In the genomic region with DNA sequence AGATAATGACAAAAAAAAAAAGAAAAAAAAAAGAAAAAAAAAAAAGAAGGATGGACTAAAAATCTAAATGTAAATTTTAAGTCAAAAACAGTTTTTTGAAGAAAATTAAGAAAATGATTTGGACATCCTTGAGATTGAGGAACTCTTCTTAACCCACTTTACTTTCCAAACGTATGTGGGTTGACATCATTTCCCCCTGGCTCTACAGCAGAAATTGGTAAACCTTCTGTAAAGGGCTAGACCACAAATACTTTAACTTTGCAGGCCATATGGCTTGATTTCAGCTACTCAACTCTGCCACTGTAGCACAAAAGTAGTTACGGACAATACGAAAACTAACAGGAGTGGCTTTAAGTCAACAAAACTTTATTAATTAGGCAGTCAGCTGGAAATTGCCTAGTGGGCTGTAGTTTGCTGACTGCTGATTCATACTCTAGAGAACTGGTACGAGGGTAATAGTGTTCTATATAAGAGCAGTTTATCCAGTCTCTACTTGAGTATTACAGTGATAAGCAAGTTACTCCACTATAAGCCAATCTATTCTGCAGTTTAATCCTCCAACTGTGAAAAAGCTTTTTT, we compare ENCODE assay signal across 23 cellular contexts.
DNase-seq lines count a peak whose midpoint lies in the region; ATAC-seq and TF ChIP-seq lines count a peak whose summit lies in the region.
"Had no signal": no experiment of that assay in that cellular context is flagged by ENCODE, and none has a peak within 500 bp of the region (broad histone marks: within the 10 kb centered on the region; RNA-seq: fewer than 3 reads in every experiment).

No MANE protein-coding gene starts in this region.

- H3K9me3 Mint-ChIP-seq in activated CD4-positive, alpha-beta T cell treated with anti-CD3 and anti-CD28 coated beads, Interleukin-2, amount 10 ng/mL, durations not matched to agents 24 days and 14 days: peaks cover 3% of the 10 kb centered on the region
- H3K9me3 Mint-ChIP-seq in progenitor cell of endocrine pancreas (ENCODE audit: low read depth): no peaks in the 10 kb centered on the region
- H3K9me3 Mint-ChIP-seq: activated B cell treated with CpG ODN at 0.5 μM for 24 hours; activated T-helper 17 cell treated with anti-CD3 and anti-CD28 coated beads, Interleukin-2, amount 50 U/mL, for 72 hours; nephron progenitor cell had no signal

- peaks cover 65% of the 10 kb centered on the region for H3K36me3 Mint-ChIP-seq in activated CD4-positive, alpha-beta T cell treated with anti-CD3 and anti-CD28 coated beads, Interleukin-2, amount 10 ng/mL, durations not matched to agents 24 days and 14 days (ENCODE audit: low read depth)
- peaks cover 24% of the 10 kb centered on the region for H3K36me3 Mint-ChIP-seq in progenitor cell of endocrine pancreas (ENCODE audit: insufficient read depth)

- intact Hi-C loops in activated CD4-positive, alpha-beta T cell treated with anti-CD3 and anti-CD28 coated beads, Interleukin-2, amount 10 ng/mL, durations not matched to agents 24 days and 14 days (cut with micrococcal nuclease): no loop called here

- no peaks in the 10 kb centered on the region for H3K27me3 Mint-ChIP-seq in activated CD4-positive, alpha-beta T cell treated with anti-CD3 and anti-CD28 coated beads, Interleukin-2, amount 10 ng/mL, durations not matched to agents 24 days and 14 days
- H3K27me3 Mint-ChIP-seq in progenitor cell of endocrine pancreas: no peaks in the 10 kb centered on the region
- H3K27me3 Mint-ChIP-seq: activated B cell treated with CpG ODN at 0.5 μM for 24 hours; activated T-helper 17 cell treated with anti-CD3 and anti-CD28 coated beads, Interleukin-2, amount 50 U/mL, for 72 hours had no signal

- DNase-seq in activated CD4-positive, alpha-beta T cell treated with anti-CD3 and anti-CD28 coated beads, Interleukin-2, amount 10 ng/mL, durations not matched to agents 24 days and 14 days: no peak
- no peak for DNase-seq in activated CD4-positive, alpha-beta T cell treated with anti-CD3 and anti-CD28 coated beads, Interleukin-2, amount 50 U/mL, for 48 hours
- DNase-seq in NOMO-1 treated with DMSO at 0.1 percent for 48 hours (lab: John Stamatoyannopoulos, UW; ENCODE audit: unreplicated experiment): peak; percentile 91
- DNase-seq in astrocyte of the hippocampus (ENCODE audit: low read depth, low spot score): peak; percentile 67
- DNase-seq in progenitor cell of endocrine pancreas (ENCODE audit: low spot score, unreplicated experiment): no peak
- no peak for DNase-seq in DMS153 (lab: John Stamatoyannopoulos, UW)
- no peak for DNase-seq in NAMALWA (ENCODE audit: low spot score)
- DNase-seq: activated B cell treated with CpG ODN at 0.5 μM for 24 hours; cerebellar nuclear complex; DMS 273 treated with DMSO at 0.1 percent for 48 hours; erythroblast; mesenchymal stem cell; NCI-H1105 treated with DMSO at 0.1 percent for 48 hours; NCI-H526 treated with DMSO at 0.1 percent for 48 hours; nephron progenitor cell; PC-9; SJCRH30; stimulated activated CD4-positive, alpha-beta T cell treated with anti-CD3 and anti-CD28 coated beads, Interleukin-4, amount 100 ng/mL, for 1 hour; uterus had no signal

- no peak for TF ChIP-seq CTCF in progenitor cell of endocrine pancreas (IDR thresholded peaks at IDR 0.05; ENCODE audit: unreplicated experiment)

- H3K27ac Mint-ChIP-seq in activated CD4-positive, alpha-beta T cell treated with anti-CD3 and anti-CD28 coated beads, Interleukin-2, amount 10 ng/mL, durations not matched to agents 24 days and 14 days: peak overlapping the region; percentile 20
- peak overlapping the region; percentile 52 for H3K27ac Mint-ChIP-seq in progenitor cell of endocrine pancreas
- H3K27ac Mint-ChIP-seq: activated T-helper 17 cell treated with anti-CD3 and anti-CD28 coated beads, Interleukin-2, amount 50 U/mL, for 72 hours had no signal

- no peak overlapping the region for H3K4me3 Mint-ChIP-seq in activated CD4-positive, alpha-beta T cell treated with anti-CD3 and anti-CD28 coated beads, Interleukin-2, amount 10 ng/mL, durations not matched to agents 24 days and 14 days
- no peak overlapping the region for H3K4me3 Mint-ChIP-seq in progenitor cell of endocrine pancreas (ENCODE audit: low read depth)
- H3K4me3 Mint-ChIP-seq: activated B cell treated with CpG ODN at 0.5 μM for 24 hours; activated T-helper 17 cell treated with anti-CD3 and anti-CD28 coated beads, Interleukin-2, amount 50 U/mL, for 72 hours; nephron progenitor cell had no signal

- H3K4me1 Mint-ChIP-seq in activated CD4-positive, alpha-beta T cell treated with anti-CD3 and anti-CD28 coated beads, Interleukin-2, amount 10 ng/mL, durations not matched to agents 24 days and 14 days: peaks cover 23% of the 10 kb centered on the region
- peaks cover 22% of the 10 kb centered on the region for H3K4me1 Mint-ChIP-seq in progenitor cell of endocrine pancreas (ENCODE audit: low read depth)
- H3K4me1 Mint-ChIP-seq: activated B cell treated with CpG ODN at 0.5 μM for 24 hours, nephron progenitor cell had no signal

- ATAC-seq in GM19328 (IDR thresholded peaks at IDR 0.05; ENCODE audit: unreplicated experiment): no peak
- ATAC-seq: A549; activated T-helper 17 cell treated with anti-CD3 and anti-CD28 coated beads, Interleukin-2, amount 50 U/mL, for 72 hours; gastroesophageal sphincter had no signal

Comparison
In these comparisons a context has a peak if more than half of its experiments do, and no peak if none do; other contexts are left out.
1. DNase-seq: peak in NOMO-1 treated with DMSO at 0.1 percent for 48 hours (single experiment) and astrocyte of the hippocampus (single experiment); none in activated CD4-positive, alpha-beta T cell treated with anti-CD3 and anti-CD28 coated beads, Interleukin-2, amount 10 ng/mL, durations not matched to agents 24 days and 14 days (single experiment), activated CD4-positive, alpha-beta T cell treated with anti-CD3 and anti-CD28 coated beads, Interleukin-2, amount 50 U/mL, for 48 hours (0 of 2), progenitor cell of endocrine pancreas (single experiment), DMS153 (single experiment) and NAMALWA (single experiment).